Comparison of ENCODE assay signal across 8 cellular contexts in genomic region chr9:83544002-83544698, GRCh38. TPM values are rescaled to one million over a fixed set of nuclear protein-coding genes. Genes with fewer than 3 reads are reported as not detected.
A peak's percentile ranks its signal among the peaks of the same experiment; 100 is the strongest.
DNase-seq lines count a peak whose midpoint lies in the region; TF ChIP-seq lines count a peak whose summit lies in the region.

No MANE protein-coding gene starts in this region.

- no peaks in the 10 kb centered on the region for H3K9me3 Mint-ChIP-seq in HFFc6

- in situ Hi-C loops in SK-MEL-5 (cut with HindIII; ENCODE audit: low pct_unique_long_range_greater_than_20kb, low sequenced_read_pairs) = no loop called here

- H3K27ac Mint-ChIP-seq in HFFc6 = no peak overlapping the region

- no peaks in the 10 kb centered on the region for H3K27me3 ChIP-seq in parathyroid adenoma (ENCODE audit: control insufficient read depth, insufficient read depth, low read length)

- peak; percentile 4 for DNase-seq in NCI-H2227 (lab: John Stamatoyannopoulos, UW; ENCODE audit: unreplicated experiment)
- no peak for DNase-seq in NCI-H2227 treated with DMSO at 0.1 percent for 48 hours (lab: John Stamatoyannopoulos, UW)
- DNase-seq in HFFc6 = peak; percentile 95
- peak; percentile 66 for DNase-seq in NAMALWA (ENCODE audit: low spot score)
- peak; percentile 85 for DNase-seq in SK-MEL-5 (ENCODE audit: low read depth, low spot score)
- peak; percentile 90 for DNase-seq in fibroblast of the aortic adventitia (ENCODE audit: low read depth)
- DNase-seq in inferior parietal cortex (ENCODE audit: extremely low spot score) = no peak

- no peaks in the 10 kb centered on the region for H3K9me3 ChIP-seq in parathyroid adenoma (ENCODE audit: control insufficient read depth, low read length)

- H3K4me3 ChIP-seq in fibroblast of the aortic adventitia (ENCODE audit: low read depth, low read length) = no peak overlapping the region
- H3K4me3 ChIP-seq in parathyroid adenoma (ENCODE audit: low read depth, low read length) = no peak overlapping the region

- H3K36me3 ChIP-seq in parathyroid adenoma (ENCODE audit: control insufficient read depth, insufficient read depth, low read length) = no peaks in the 10 kb centered on the region

- no peak overlapping the region; the same call in 1 of the 2 replicates for H3K4me3 Mint-ChIP-seq in HFFc6

- H3K27me3 Mint-ChIP-seq in HFFc6 (ENCODE audit: insufficient read depth) = no peaks in the 10 kb centered on the region

- H3K79me2 ChIP-seq in parathyroid adenoma = no peaks in the 10 kb centered on the region

- H3K36me3 Mint-ChIP-seq in HFFc6 (ENCODE audit: low read depth) = no peaks in the 10 kb centered on the region

- TF ChIP-seq CTCF in HFFc6 (IDR thresholded peaks at IDR 0.05) (peak; percentile 89), fibroblast of the aortic adventitia (IDR thresholded peaks at IDR 0.05; ENCODE audit: insufficient read depth, low read length) (peak; percentile 73), parathyroid adenoma (IDR thresholded peaks at IDR 0.05) (peak; percentile 65)

- peak overlapping the region; percentile 25 for H3K27ac ChIP-seq in parathyroid adenoma

- H3K4me2 ChIP-seq in parathyroid adenoma (ENCODE audit: low read length) = no peak overlapping the region

- peaks cover under 1% of the 10 kb centered on the region for H3K4me1 ChIP-seq in parathyroid adenoma

- no peak overlapping the region for H3K9ac ChIP-seq in parathyroid adenoma

- H3K4me1 Mint-ChIP-seq in HFFc6 (ENCODE audit: low read depth) = peaks cover 14% of the 10 kb centered on the region

- H2AFZ ChIP-seq in parathyroid adenoma = peak overlapping the region; percentile 54

RNA-seq across cellular contexts. Expression of gene FRMD3, which starts 5.9 kb away (rescaled TPM):
- 10 to 100 TPM in 4 of 6 experiments, 1 to 10 TPM in 2; 4.0 to 14.9 (median 12.7) TPM for total RNA-seq in HFFc6 (2021; fragmentation: NEBNext Ultra II Directional; extraction: Animal tissue kit (Norgen Biotek cat#: 25700))
- 21.5 and 22.1 TPM in 2 replicates for total RNA-seq in SK-MEL-5 (2014; rRNA removed; shearing (Covaris generic))
- 6.7 and 7.0 TPM in 2 replicates for polyA plus RNA-seq in SK-MEL-5 (2015; cell fraction: cytosol; rRNA removed)
- polyA plus RNA-seq in SK-MEL-5 (2015; cell fraction: nucleus; rRNA removed) = 10.3 and 18.8 TPM in 2 replicates
- 2.0 and 4.8 TPM in 2 replicates for total RNA-seq in fibroblast of the aortic adventitia (ENCODE audit: low replicate concordance)

Comparison
In these comparisons a context has a peak if more than half of its experiments do, and no peak if none do; other contexts are left out.
1. DNase-seq: peak in NCI-H2227 (single experiment), HFFc6 (single experiment), NAMALWA (single experiment), SK-MEL-5 (single experiment) and fibroblast of the aortic adventitia (single experiment); none in NCI-H2227 treated with DMSO at 0.1 percent for 48 hours (single experiment) and inferior parietal cortex (single experiment).
2. Peak in every context shown above with its lines, with median percentiles within 50 percentile points of each other: CTCF ChIP-seq.